In genomic region chr4:134906404-134907023, GRCh38 we compare ENCODE assay signal across 9 cellular contexts.
DNase-seq lines count a peak whose midpoint lies in the region; ATAC-seq, FAIRE-seq and TF ChIP-seq lines count a peak whose summit lies in the region.
"Had no signal": no experiment of that assay in that cellular context is flagged by ENCODE, and none has a peak within 500 bp of the region (broad histone marks: within the 10 kb centered on the region; RNA-seq: fewer than 3 reads in every experiment).

No MANE protein-coding gene starts in this region.

- no peaks in the 10 kb centered on the region for H4K20me1 ChIP-seq in mammary epithelial cell (ENCODE audit: insufficient read depth, low read length)

- dilution Hi-C loops in mammary epithelial cell (cut with HindIII; ENCODE audit: low sequenced_read_pairs) = no loop called here

- H3K9ac ChIP-seq in mammary epithelial cell (ENCODE audit: insufficient read depth, low read length) = no peak overlapping the region

- no peaks in the 10 kb centered on the region for H3K79me2 ChIP-seq in mammary epithelial cell (ENCODE audit: insufficient read depth, low read length)

- no peak overlapping the region for H2AFZ ChIP-seq in mammary epithelial cell (ENCODE audit: low read depth, low read length)

- DNase-seq in T47D (ENCODE audit: low read depth in 1 of 2, low spot score in 1 of 2) (peak; percentile 4 to 57), mammary epithelial cell (no peak), Panc1 (ENCODE audit: low read depth, low spot score) (peak; percentile 2), foreskin fibroblast (no peak), urothelium cell line (ENCODE audit: low spot score) (peak; percentile 6), RCC 7860 (ENCODE audit: low spot score) (no peak), CD1c-positive myeloid dendritic cell (ENCODE audit: extremely low spot score) (no peak)
- DNase-seq: T1000 had no signal

- CTCF ChIA-PET in mammary epithelial cell (lab: Charles Lee; ENCODE audit: low non-redundant PET) = no interaction called here
- CTCF ChIA-PET in Panc1 (lab: Charles Lee) = no interaction called here

- ATAC-seq in Panc1 (no peak; the same call in 1 of the 2 replicates), HG02623 (IDR thresholded peaks at IDR 0.05; ENCODE audit: unreplicated experiment) (no peak)

- H3K9me3 ChIP-seq in mammary epithelial cell (replicated peaks; ENCODE audit: insufficient read depth, low read length) = no peaks in the 10 kb centered on the region
- H3K9me3 ChIP-seq in Panc1 (ENCODE audit: control insufficient read depth, insufficient read depth, low read depth, low read length) = no peaks in the 10 kb centered on the region

- FAIRE-seq in urothelium cell line (lab: Jason Lieb, UNC) = no peak
- FAIRE-seq in RCC 7860 (lab: Jason Lieb, UNC) = no peak

- no TSS peak for BruUV-seq in mammary epithelial cell (replicated peaks; lab: Mats Ljungman, UMichigan)
- no TSS peak for BruUV-seq in Panc1 (replicated peaks; lab: Mats Ljungman, UMichigan)

- POLR2A ChIA-PET in Panc1 (lab: Charles Lee) = no interaction called here

- H3K27me3 ChIP-seq in mammary epithelial cell (ENCODE audit: insufficient read depth, low read length) = no peaks in the 10 kb centered on the region
- no peaks in the 10 kb centered on the region for H3K27me3 ChIP-seq in Panc1 (ENCODE audit: control insufficient read depth, insufficient read depth, low read length)

- H3K4me2 ChIP-seq in mammary epithelial cell (ENCODE audit: insufficient read depth, low read depth, low read length) = no peak overlapping the region

- in situ Hi-C loops in T47D (cut with HindIII; ENCODE audit: low pct_unique_long_range_greater_than_20kb, low sequenced_read_pairs) = no loop called here
- in situ Hi-C loops in mammary epithelial cell (cut with MboI; ENCODE audit: low sequenced_read_pairs in 2 of 2) = no loop called here
- in situ Hi-C loops in Panc1 (cut with HindIII; ENCODE audit: low pct_unique_long_range_greater_than_20kb, low sequenced_read_pairs) = no loop called here

- TF ChIP-seq CTCF in mammary epithelial cell (conservative IDR thresholded peaks at IDR 0.05 in 1 of 2, IDR thresholded peaks at IDR 0.05 in 1 of 2; ENCODE audit: extremely low read depth in 1 of 2, insufficient read depth in 1 of 2, low read depth in 1 of 2, low read length in 2 of 2) (peak in 1 of 2 donors; percentile 44), Panc1 (IDR thresholded peaks at IDR 0.05) (peak; percentile 42), foreskin fibroblast (IDR thresholded peaks at IDR 0.05; ENCODE audit: low read depth, low read length) (peak; percentile 33)

- H3K4me1 ChIP-seq in mammary epithelial cell (ENCODE audit: insufficient read depth, low read length) (no peaks in the 10 kb centered on the region), Panc1 (ENCODE audit: control insufficient read depth, insufficient read depth, low read length) (no peaks in the 10 kb centered on the region)

- WGBS in mammary epithelial cell (ENCODE audit: low coverage, missing lambda C conversion rate) = 75% methylated on average over 2 of the region's 2 CpGs

- H3K36me3 ChIP-seq in mammary epithelial cell (ENCODE audit: insufficient read depth, low read length) = no peaks in the 10 kb centered on the region
- H3K36me3 ChIP-seq in Panc1 (ENCODE audit: control insufficient read depth, insufficient read depth, low read length) = no peaks in the 10 kb centered on the region

- intact Hi-C loops in mammary epithelial cell (cut with micrococcal nuclease) (no loop called here), Panc1 (cut with micrococcal nuclease; ENCODE audit: unreplicated experiment) (no loop called here)

- H3K27ac ChIP-seq in mammary epithelial cell (ENCODE audit: insufficient read depth, low read depth, low read length) = no peak overlapping the region
- H3K27ac ChIP-seq in Panc1 (ENCODE audit: low read length) = no peak overlapping the region

- H3K4me3 ChIP-seq in mammary epithelial cell (replicated peaks in 1 of 3; ENCODE audit: insufficient read depth in 1 of 3, low read depth in 2 of 3, low read length in 3 of 3) (no peak overlapping the region), Panc1 (ENCODE audit: low read depth in 2 of 2, low read length in 2 of 2) (no peak overlapping the region), foreskin fibroblast (ENCODE audit: low read depth in 1 of 2, low read length in 2 of 2) (no peak overlapping the region)

Comparison
In these comparisons a context has a peak if more than half of its experiments do, and no peak if none do; other contexts are left out.
1. DNase-seq: peak in T47D (2 of 2), Panc1 (single experiment) and urothelium cell line (single experiment); none in mammary epithelial cell (single experiment), foreskin fibroblast (0 of 2), RCC 7860 (single experiment) and CD1c-positive myeloid dendritic cell (single experiment).